Comparison of ENCODE assay signal across 25 cellular contexts in the genomic region with DNA sequence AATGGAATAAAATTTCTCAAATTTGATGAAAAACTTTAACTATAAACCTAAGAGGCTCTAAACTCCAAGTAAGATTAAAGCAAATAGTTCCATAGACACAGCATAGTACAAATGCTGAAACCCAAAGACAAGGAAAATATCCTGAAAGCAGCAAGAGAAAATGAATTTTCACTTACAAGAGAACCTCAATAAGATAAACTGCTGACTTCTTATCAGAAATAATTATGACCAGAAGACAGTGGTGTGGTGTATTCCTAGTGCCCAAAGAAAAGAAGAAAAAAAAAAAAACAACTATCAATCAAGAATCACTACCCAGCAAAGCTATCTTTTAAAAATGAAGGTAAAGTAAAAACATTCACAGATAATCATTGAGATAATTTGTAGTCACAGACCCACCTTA.
"Had no signal": no experiment of that assay in that cellular context is flagged by ENCODE, and none has a peak within 500 bp of the region (broad histone marks: within the 10 kb centered on the region; RNA-seq: fewer than 3 reads in every experiment).

No MANE protein-coding gene starts in this region.

- H3K9me3 ChIP-seq: colonic mucosa, esophagus squamous epithelium, gastrocnemius medialis, left lung, lower lobe of right lung, mucosa of descending colon had no signal

- H3K4me1 Mint-ChIP-seq: endodermal cell, mesothelial cell of epicardium, naive B cell had no signal

- H3K36me3 ChIP-seq: colonic mucosa, esophagus squamous epithelium, gastrocnemius medialis, heart right ventricle, left lung, lower lobe of right lung had no signal

- H3K27ac Mint-ChIP-seq: dendritic cell treated with granulocyte-macrophage colony-stimulating factor and Interleukin-4, amounts not matched to agents 40 ng/mL and 50 ng/mL, for 4 days; effector memory CD8-positive, alpha-beta T cell; endodermal cell; mesothelial cell of epicardium; naive B cell had no signal

- DNase-seq: colonic mucosa; cortex of kidney; effector CD8-positive, alpha-beta T cell; effector memory CD8-positive, alpha-beta T cell; endodermal cell; erythroblast; esophagus squamous epithelium; foreskin fibroblast; foreskin melanocyte; gastrocnemius medialis; glutamatergic neuron; head of caudate nucleus; heart right ventricle; hippocampal formation; left cardiac atrium; left lung; left ventricle myocardium superior; lower lobe of right lung; mesenchymal stem cell; mucosa of descending colon; naive B cell had no signal

- H3K4me1 ChIP-seq: colonic mucosa, esophagus squamous epithelium, left lung, lower lobe of right lung had no signal

- H3K4me3 ChIP-seq: colonic mucosa, esophagus squamous epithelium, gastrocnemius medialis, heart right ventricle, left lung, lower lobe of right lung, mucosa of descending colon had no signal

- H3K27ac ChIP-seq: colonic mucosa, epithelial cell of prostate, esophagus squamous epithelium, gastrocnemius medialis, heart right ventricle, left lung, lower lobe of right lung had no signal

- ATAC-seq: effector memory CD8-positive, alpha-beta T cell; esophagus mucosa; gastrocnemius medialis; heart right ventricle; left cardiac atrium; left lung; left ventricle myocardium superior; lower lobe of right lung; mucosa of descending colon had no signal

- H3K4me3 Mint-ChIP-seq: dendritic cell treated with granulocyte-macrophage colony-stimulating factor and Interleukin-4, amounts not matched to agents 40 ng/mL and 50 ng/mL, for 4 days; effector memory CD8-positive, alpha-beta T cell; endodermal cell; mesothelial cell of epicardium; naive B cell had no signal

- H3K36me3 Mint-ChIP-seq: naive B cell had no signal

- H3K27me3 Mint-ChIP-seq: dendritic cell treated with granulocyte-macrophage colony-stimulating factor and Interleukin-4, amounts not matched to agents 40 ng/mL and 50 ng/mL, for 4 days had no signal
